ENCODE assay signal across 9 cellular contexts in genomic region chr2:43676322-43677050, GRCh38. TPM values are rescaled to one million over a fixed set of nuclear protein-coding genes. Genes with fewer than 3 reads are reported as not detected.
DNase-seq lines count a peak whose midpoint lies in the region; ATAC-seq, FAIRE-seq and TF ChIP-seq lines count a peak whose summit lies in the region.
"Had no signal": no experiment of that assay in that cellular context is flagged by ENCODE, and none has a peak within 500 bp of the region (broad histone marks: within the 10 kb centered on the region; RNA-seq: fewer than 3 reads in every experiment).

Gene C1GALT1C1L (minus strand): TSS chr2:43676429. CDS start chr2:43676322, 107 bp downstream.

- no peaks in the 10 kb centered on the region for H3K36me3 ChIP-seq in RWPE2 (ENCODE audit: low read depth)
- H3K36me3 ChIP-seq in kidney (ENCODE audit: control insufficient read depth in 1 of 2, insufficient read depth in 2 of 2, low read length in 2 of 2) = no peaks in the 10 kb centered on the region
- H3K36me3 ChIP-seq: BLaER1 treated with 17β-estradiol and CSF1 and Interleukin-3, amounts not matched to agents 10 nM and 100 nM had no signal

- H3K27ac ChIP-seq in RWPE2 (ENCODE audit: poor library complexity, severe bottlenecking) (no peak within 1 kb of the TSS), kidney (ENCODE audit: low read depth in 2 of 2, low read length in 2 of 2) (no peak within 1 kb of the TSS)
- H3K27ac ChIP-seq: BLaER1 treated with 17β-estradiol and CSF1 and Interleukin-3, amounts not matched to agents 10 nM and 100 nM had no signal

- H3K9me3 ChIP-seq in RWPE2 (ENCODE audit: severe bottlenecking) (no peaks in the 10 kb centered on the region), kidney (ENCODE audit: control insufficient read depth in 1 of 2, low read length in 2 of 2) (no peaks in the 10 kb centered on the region)

- peak within 1 kb of the TSS in 1 of 2 donors; percentile 56 for H3K9ac ChIP-seq in kidney (ENCODE audit: low read length in 2 of 2)
- H3K9ac ChIP-seq: BLaER1 treated with 17β-estradiol and CSF1 and Interleukin-3, amounts not matched to agents 10 nM and 100 nM had no signal

- ATAC-seq in RWPE2 (ENCODE audit: low read depth) (peak; percentile 92), HG03039 (IDR thresholded peaks at IDR 0.05; ENCODE audit: unreplicated experiment) (no peak)

- TF ChIP-seq CTCF in RWPE2 (IDR thresholded peaks at IDR 0.05; ENCODE audit: poor library complexity, severe bottlenecking) (no peak), kidney (IDR thresholded peaks at IDR 0.05; ENCODE audit: borderline replicate concordance, extremely low read depth, insufficient read depth) (no peak)

- H3K4me3 ChIP-seq in RWPE2 (ENCODE audit: severe bottlenecking) = peak within 1 kb of the TSS; percentile 29
- peak within 1 kb of the TSS; percentile 67 to 72 for H3K4me3 ChIP-seq in kidney (ENCODE audit: low read length in 2 of 2)
- H3K4me3 ChIP-seq: BLaER1 treated with 17β-estradiol and CSF1 and Interleukin-3, amounts not matched to agents 10 nM and 100 nM had no signal

- FAIRE-seq in kidney (lab: Jason Lieb, UNC) = no peak

- in situ Hi-C loops in T47D (cut with HindIII; ENCODE audit: low pct_unique_long_range_greater_than_20kb, low sequenced_read_pairs) = no loop called here

- intact Hi-C loops in kidney (cut with DNase I) = no loop called here

- H3K27me3 ChIP-seq in RWPE2 (ENCODE audit: insufficient read depth, poor library complexity, severe bottlenecking) = no peaks in the 10 kb centered on the region
- H3K27me3 ChIP-seq: BLaER1 treated with 17β-estradiol and CSF1 and Interleukin-3, amounts not matched to agents 10 nM and 100 nM had no signal

- H3K4me1 ChIP-seq in RWPE2 (ENCODE audit: insufficient read depth, poor library complexity, severe bottlenecking) (no peaks in the 10 kb centered on the region), kidney (ENCODE audit: control insufficient read depth in 1 of 2, insufficient read depth in 1 of 2, low read depth in 1 of 2, low read length in 2 of 2) (no peaks in the 10 kb centered on the region)
- H3K4me1 ChIP-seq: BLaER1 treated with 17β-estradiol and CSF1 and Interleukin-3, amounts not matched to agents 10 nM and 100 nM had no signal

- DNase-seq in NCI-H1436 (lab: John Stamatoyannopoulos, UW) (peak; percentile 54), NCI-H1436 treated with DMSO at 0.1 percent for 48 hours (lab: John Stamatoyannopoulos, UW) (no peak), RWPE2 (ENCODE audit: low spot score) (peak; percentile 57), T47D (ENCODE audit: low read depth in 1 of 2, low spot score in 1 of 2) (peak; percentile 18 to 33), kidney (peak; percentile 87), NCI-H1092 treated with DMSO at 0.1 percent for 48 hours (lab: John Stamatoyannopoulos, UW) (no peak)
- DNase-seq in stimulated activated CD4-positive, alpha-beta T cell treated with anti-CD3 and anti-CD28 coated beads, Interleukin-15, amount 100 ng/mL, for 48 hours (ENCODE audit: low read depth in 2 of 2) = peak; percentile 17 to 27

RNA-seq across cellular contexts. Expression of gene C1GALT1C1L, which starts in this region (rescaled TPM):
- 1.9 TPM for total RNA-seq in kidney
- 3.5 TPM for polyA plus RNA-seq in kidney (ENCODE audit: insufficient read depth, low read depth, low replicate concordance)

Comparison
In these comparisons a context has a peak if more than half of its experiments do, and no peak if none do; other contexts are left out.
1. DNase-seq: peak in NCI-H1436 (single experiment), RWPE2 (single experiment), T47D (2 of 2), kidney (single experiment) and stimulated activated CD4-positive, alpha-beta T cell treated with anti-CD3 and anti-CD28 coated beads, Interleukin-15, amount 100 ng/mL, for 48 hours (2 of 2); none in NCI-H1436 treated with DMSO at 0.1 percent for 48 hours (single experiment) and NCI-H1092 treated with DMSO at 0.1 percent for 48 hours (single experiment).